Comparison of ENCODE assay signal across 8 cellular contexts in genomic region chr6:124963416-124964083, GRCh38. TPM values are rescaled to one million over a fixed set of nuclear protein-coding genes. Genes with fewer than 3 reads are reported as not detected.
DNase-seq lines count a peak whose midpoint lies in the region; ATAC-seq and TF ChIP-seq lines count a peak whose summit lies in the region.

No MANE protein-coding gene starts in this region.

- TF ChIP-seq CTCF in mesothelial cell of epicardium (IDR thresholded peaks at IDR 0.05; ENCODE audit: unreplicated experiment), result no peak

- 8% methylated on average over 9 of the region's 9 CpGs for WGBS in urinary bladder

- H3K4me3 ChIP-seq in endocrine pancreas (ENCODE audit: control insufficient read depth, insufficient read depth, low read length) (peak overlapping the region; percentile 74), urinary bladder (ENCODE audit: low read depth, low read length) (peak overlapping the region; percentile 91)

- H3K4me1 Mint-ChIP-seq in mesothelial cell of epicardium, result peaks cover 45% of the 10 kb centered on the region

- no peaks in the 10 kb centered on the region for H3K27me3 ChIP-seq in endocrine pancreas (ENCODE audit: control insufficient read depth, insufficient read depth, low read length)

- peak overlapping the region; percentile 99 for H3K27ac ChIP-seq in urinary bladder (ENCODE audit: low read depth)

- H3K27ac Mint-ChIP-seq in mesothelial cell of epicardium, result peak overlapping the region; percentile 95

- in situ Hi-C loops in G401 (cut with HindIII; ENCODE audit: low sequenced_read_pairs), result no loop called here

- ATAC-seq in HG02852 (IDR thresholded peaks at IDR 0.05; ENCODE audit: unreplicated experiment), result no peak

- H3K9me3 Mint-ChIP-seq in mesothelial cell of epicardium, result peaks cover 8% of the 10 kb centered on the region

- peak overlapping the region; percentile 81 for H3K4me3 Mint-ChIP-seq in mesothelial cell of epicardium

- H3K27me3 Mint-ChIP-seq in mesothelial cell of epicardium (ENCODE audit: low read depth), result no peaks in the 10 kb centered on the region

- DNase-seq in G401 (ENCODE audit: low spot score), result peak; percentile 64
- DNase-seq in OCI-M1 (lab: John Stamatoyannopoulos, UW), result peak; percentile 63
- no peak for DNase-seq in mesothelial cell of epicardium (ENCODE audit: low spot score in 2 of 2, unreplicated experiment in 2 of 2)
- no peak for DNase-seq in NCI-H2081 (lab: John Stamatoyannopoulos, UW)
- no peak for DNase-seq in NCI-H1048 (lab: John Stamatoyannopoulos, UW)

- peak overlapping the region; percentile 89 for H3K9ac ChIP-seq in endocrine pancreas (ENCODE audit: control insufficient read depth, insufficient read depth, low read length)

- no peaks in the 10 kb centered on the region for H3K9me3 ChIP-seq in endocrine pancreas (ENCODE audit: control insufficient read depth, low read length)

- H3K4me1 ChIP-seq in endocrine pancreas (ENCODE audit: control insufficient read depth, insufficient read depth, low read length), result peaks cover 7% of the 10 kb centered on the region
- H3K4me1 ChIP-seq in urinary bladder (ENCODE audit: insufficient read depth), result peaks cover 2% of the 10 kb centered on the region

- no peaks in the 10 kb centered on the region for H3K36me3 ChIP-seq in endocrine pancreas (ENCODE audit: control insufficient read depth, insufficient read depth, low read length)
- no peaks in the 10 kb centered on the region for H3K36me3 ChIP-seq in urinary bladder (ENCODE audit: insufficient read depth)

- H3K36me3 Mint-ChIP-seq in mesothelial cell of epicardium, result peaks cover 6% of the 10 kb centered on the region

RNA-seq across cellular contexts. Expression of gene RNF217, which starts 1.3 kb away (rescaled TPM):
- 8.2 and 22.8 TPM in 2 replicates for total RNA-seq in G401 (2014; rRNA removed; shearing (Covaris generic))
- total RNA-seq in mesothelial cell of epicardium (49.8 to 54.9 TPM (median 51.1 TPM) in 3 replicates), urinary bladder (51.7 TPM)
- 7.9 TPM for polyA plus RNA-seq in urinary bladder

Comparison
In these comparisons a context has a peak if more than half of its experiments do, and no peak if none do; other contexts are left out.
1. DNase-seq: peak in G401 (single experiment) and OCI-M1 (single experiment); none in mesothelial cell of epicardium (0 of 2), NCI-H2081 (0 of 2) and NCI-H1048 (single experiment).